In genomic region chr9:96150324-96151023, GRCh38 we compare ENCODE assay signal across 8 cellular contexts.
A peak's percentile ranks its signal among the peaks of the same experiment; 100 is the strongest.
DNase-seq lines count a peak whose midpoint lies in the region; ATAC-seq, FAIRE-seq and TF ChIP-seq lines count a peak whose summit lies in the region.

No MANE protein-coding gene starts in this region.

- ATAC-seq in GM21390 (IDR thresholded peaks at IDR 0.05; ENCODE audit: unreplicated experiment), result peak; percentile 95

- 75% methylated on average over 10 of the region's 10 CpGs for WGBS in esophagus muscularis mucosa

- H3K27ac ChIP-seq in BLaER1 (peak overlapping the region; percentile 88), esophagus muscularis mucosa (replicated peaks in 1 of 4) (no peak overlapping the region)

- H3K36me3 ChIP-seq in BLaER1, result no peaks in the 10 kb centered on the region
- no peaks in the 10 kb centered on the region for H3K36me3 ChIP-seq in esophagus muscularis mucosa

- H3K9me3 ChIP-seq in BLaER1, result peaks cover 3% of the 10 kb centered on the region; the same call in 1 of the 2 replicates
- no peaks in the 10 kb centered on the region for H3K9me3 ChIP-seq in esophagus muscularis mucosa

- no peaks in the 10 kb centered on the region for H4K20me1 ChIP-seq in BLaER1

- peak overlapping the region; percentile 93 for H3K4me2 ChIP-seq in BLaER1

- H3K4me3 ChIP-seq in BLaER1 (peak overlapping the region; percentile 41; the same call in 1 of the 2 replicates), esophagus muscularis mucosa (no peak overlapping the region)

- TF ChIP-seq POLR2A in esophagus muscularis mucosa (IDR thresholded peaks at IDR 0.05; ENCODE audit: low read depth), result no peak

- no peak for FAIRE-seq in urothelium cell line (lab: Jason Lieb, UNC)

- no peaks in the 10 kb centered on the region for H3K27me3 ChIP-seq in BLaER1
- no peaks in the 10 kb centered on the region for H3K27me3 ChIP-seq in esophagus muscularis mucosa

- peak; percentile 30 for DNase-seq in HT1080 (ENCODE audit: low read depth)
- DNase-seq in activated T-cell treated with anti-CD3 and anti-CD28 coated beads for 48 hours (ENCODE audit: low read depth), result peak; percentile 48
- DNase-seq in stimulated activated CD4-positive, alpha-beta T cell treated with anti-CD3 and anti-CD28 coated beads, TNF-alpha, amount 100 ng/mL, for 48 hours (ENCODE audit: low read depth in 3 of 3), result peak; percentile 37 to 49 (median 40)
- no peak for DNase-seq in esophagus muscularis mucosa (ENCODE audit: extremely low spot score)
- no peak for DNase-seq in urothelium cell line (ENCODE audit: low spot score)
- DNase-seq in T1000 (lab: John Stamatoyannopoulos, UW), result no peak

- peaks cover 72% of the 10 kb centered on the region for H3K4me1 ChIP-seq in BLaER1
- H3K4me1 ChIP-seq in esophagus muscularis mucosa, result peaks cover 0 to 31% (median 22%) of the 10 kb centered on the region in 4 donors

- no peak for TF ChIP-seq EP300 in esophagus muscularis mucosa (IDR thresholded peaks at IDR 0.05)

- H3K9ac ChIP-seq in BLaER1, result peak overlapping the region; percentile 68

- intact Hi-C loops in esophagus muscularis mucosa (cut with DNase I), result loop anchor here (10.0 kb wide), 1 partner anchor 64 kb away; no protein-coding TSS in a partner anchor

- TF ChIP-seq CTCF in esophagus muscularis mucosa (IDR thresholded peaks at IDR 0.05), result no peak

Comparison
In these comparisons a context has a peak if more than half of its experiments do, and no peak if none do; other contexts are left out.
1. DNase-seq: peak in HT1080 (single experiment), activated T-cell treated with anti-CD3 and anti-CD28 coated beads for 48 hours (single experiment) and stimulated activated CD4-positive, alpha-beta T cell treated with anti-CD3 and anti-CD28 coated beads, TNF-alpha, amount 100 ng/mL, for 48 hours (3 of 3); none in esophagus muscularis mucosa (single experiment), urothelium cell line (single experiment) and T1000 (single experiment).